ENCODE assay signal across 31 cellular contexts in genomic region chr17:32305049-32305448, GRCh38. TPM values are rescaled to one million over a fixed set of nuclear protein-coding genes. Genes with fewer than 3 reads are reported as not detected.
"Had no signal": no experiment of that assay in that cellular context is flagged by ENCODE, and none has a peak within 500 bp of the region (broad histone marks: within the 10 kb centered on the region; RNA-seq: fewer than 3 reads in every experiment).

No MANE protein-coding gene starts in this region.

- H3K9me3 Mint-ChIP-seq: mesothelial cell of epicardium; naive B cell; natural killer cell treated with Interleukin-12 subunit alpha and Interleukin-12 subunit beta and Interleukin-15 and Interleukin-18, amount 100 ng/mL, for 72 hours; neural crest cell; stimulated activated memory B cell treated with anti-CD40 and anti-IgM and Interleukin-4, amounts not matched to agents 10 μg/mL and 1 μg/mL and 100 μg/mL, for 72 hours; type B pancreatic cell had no signal

- H3K4me1 ChIP-seq: gastrocnemius medialis, lower lobe of right lung, prostate gland, tibial artery had no signal

- H3K9me3 ChIP-seq: gastrocnemius medialis, heart left ventricle, lower lobe of right lung, mucosa of descending colon, prostate gland, right atrium auricular region, testis, tibial artery had no signal

- H3K79me2 ChIP-seq: hepatocyte had no signal

- DNase-seq: dorsolateral prefrontal cortex; effector CD4-positive, alpha-beta T cell; foreskin fibroblast; gastrocnemius medialis; heart left ventricle; left ventricle myocardium superior; lower lobe of right lung; mucosa of descending colon; naive B cell; nucleus accumbens; stimulated activated CD4-positive, alpha-beta T cell treated with anti-CD3 and anti-CD28 coated beads, Interleukin-2, amount 100 ng/mL, for 24 hours; stimulated activated CD4-positive, alpha-beta T cell treated with anti-CD3 and anti-CD28 coated beads, Interleukin-4, amount 100 ng/mL, for 24 hours; stimulated activated naive CD8-positive, alpha-beta T cell treated with anti-CD3 and anti-CD28 coated beads, Interleukin-15, Interleukin-2, amounts not matched to agents 100 U/mL and 50 U/mL, for 24 hours; testis; tibial artery had no signal

- H3K27me3 ChIP-seq: dorsolateral prefrontal cortex, heart left ventricle, hepatocyte, right atrium auricular region, testis, tibial artery had no signal

- H2AFZ ChIP-seq: hepatocyte had no signal

- H3K36me3 ChIP-seq: gastrocnemius medialis, heart left ventricle, lower lobe of right lung, prostate gland, right atrium auricular region, tibial artery had no signal

- H3K36me3 Mint-ChIP-seq: mesothelial cell of epicardium; naive B cell; natural killer cell treated with Interleukin-12 subunit alpha and Interleukin-12 subunit beta and Interleukin-15 and Interleukin-18, amount 100 ng/mL, for 72 hours; stimulated activated memory B cell treated with anti-CD40 and anti-IgM and Interleukin-4, amounts not matched to agents 10 μg/mL and 1 μg/mL and 100 μg/mL, for 72 hours; type B pancreatic cell had no signal

- H3K4me2 ChIP-seq: hepatocyte, smooth muscle cell had no signal

- H3K4me3 ChIP-seq: dorsolateral prefrontal cortex, gastrocnemius medialis, heart left ventricle, hepatocyte, lower lobe of right lung, mucosa of descending colon, prostate gland, right atrium auricular region, smooth muscle cell, testis, tibial artery had no signal

- H3K27ac ChIP-seq: dorsolateral prefrontal cortex, epithelial cell of prostate, gastrocnemius medialis, heart left ventricle, hepatocyte, lower lobe of right lung, prostate gland, right atrium auricular region, testis, tibial artery had no signal

- FAIRE-seq: colon, keratinocyte, urothelium cell line had no signal

- H3K27ac Mint-ChIP-seq: mesothelial cell of epicardium; naive B cell; natural killer cell treated with Interleukin-12 subunit alpha and Interleukin-12 subunit beta and Interleukin-15 and Interleukin-18, amount 100 ng/mL, for 72 hours; stimulated activated memory B cell treated with anti-CD40 and anti-IgM and Interleukin-4, amounts not matched to agents 10 μg/mL and 1 μg/mL and 100 μg/mL, for 72 hours; type B pancreatic cell had no signal

- H3K4me1 Mint-ChIP-seq: naive B cell; stimulated activated memory B cell treated with anti-CD40 and anti-IgM and Interleukin-4, amounts not matched to agents 10 μg/mL and 1 μg/mL and 100 μg/mL, for 72 hours had no signal

- H3K4me3 Mint-ChIP-seq: mesothelial cell of epicardium; naive B cell; natural killer cell treated with Interleukin-12 subunit alpha and Interleukin-12 subunit beta and Interleukin-15 and Interleukin-18, amount 100 ng/mL, for 72 hours; neural crest cell; stimulated activated memory B cell treated with anti-CD40 and anti-IgM and Interleukin-4, amounts not matched to agents 10 μg/mL and 1 μg/mL and 100 μg/mL, for 72 hours; type B pancreatic cell had no signal

- ATAC-seq: esophagus mucosa; gastrocnemius medialis; heart left ventricle; left ventricle myocardium superior; lower lobe of right lung; mucosa of descending colon; sciatic nerve; stimulated activated memory B cell treated with anti-CD40 and anti-IgM and Interleukin-4, amounts not matched to agents 10 μg/mL and 1 μg/mL and 100 μg/mL, for 72 hours; stimulated activated naive CD8-positive, alpha-beta T cell treated with anti-CD3 and anti-CD28 coated beads, Interleukin-15, Interleukin-2, amounts not matched to agents 100 U/mL and 50 U/mL, for 24 hours had no signal

RNA-seq across cellular contexts. Expression of gene RHBDL3, which starts 39.4 kb away (rescaled TPM):
- total RNA-seq: gastrocnemius medialis, glomerular endothelial cell, smooth muscle cell had no signal
- polyA plus RNA-seq: keratinocyte, smooth muscle cell had no signal
